18 cellular contexts compared by ENCODE assay signal in the genomic region with DNA sequence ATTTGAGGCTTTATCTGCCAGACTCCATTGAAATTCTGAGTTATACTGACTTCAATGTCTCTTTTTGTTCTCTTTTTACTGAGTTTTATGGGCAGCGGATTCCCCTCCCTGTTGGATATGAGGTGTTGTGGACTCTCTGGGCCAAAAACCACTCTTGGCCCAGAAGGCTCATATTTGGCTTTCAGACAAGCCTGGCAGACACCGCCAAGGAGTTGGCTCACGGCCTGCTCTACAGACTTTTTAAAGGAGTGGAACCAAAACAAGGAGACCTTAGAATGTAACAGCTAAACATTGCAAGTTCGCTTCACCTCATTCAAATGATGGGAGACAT.
DNase-seq lines count a peak whose midpoint lies in the region; ATAC-seq and TF ChIP-seq lines count a peak whose summit lies in the region.
"Had no signal": no experiment of that assay in that cellular context is flagged by ENCODE, and none has a peak within 500 bp of the region (broad histone marks: within the 10 kb centered on the region; RNA-seq: fewer than 3 reads in every experiment).

No MANE protein-coding gene starts in this region.

- in situ Hi-C loops in KBM-7 (cut with MboI; ENCODE audit: low pct_unique_long_range_greater_than_20kb, low sequenced_read_pairs), result no loop called here

- POLR2A ChIA-PET in MCF 10A (lab: Yijun Ruan, JAX), result interaction anchor here (0.5 kb wide), 1 partner anchor 83 kb away, joined by 3 read pairs; no protein-coding TSS in a partner anchor

- H3K27ac Mint-ChIP-seq in MCF 10A (ENCODE audit: low read depth, unreplicated experiment), result no peak overlapping the region
- H3K27ac Mint-ChIP-seq: activated CD4-positive, alpha-beta T cell treated with anti-CD3 and anti-CD28 coated beads, Interleukin-2, amount 10 ng/mL, durations not matched to agents 24 days and 14 days; activated naive CD8-positive, alpha-beta T cell; activated T-cell treated with anti-CD3 and anti-CD28 coated beads, Interleukin-2, amount 50 U/mL, for 24 hours; CD4-positive, alpha-beta memory T cell had no signal

- H3K4me1 ChIP-seq in breast epithelium, result no peaks in the 10 kb centered on the region
- H3K4me1 ChIP-seq in heart right ventricle, result peaks cover 0 to 40% (median 17%) of the 10 kb centered on the region in 9 donors

- H3K27ac ChIP-seq in breast epithelium (peak overlapping the region; percentile 73 to 74), heart right ventricle (peak overlapping the region in 7 of 10 donors; percentile 45 to 75 (median 65))
- H3K27ac ChIP-seq: GM23248 had no signal

- no peak overlapping the region for H3K4me3 ChIP-seq in breast epithelium
- H3K4me3 ChIP-seq in heart right ventricle, result no peak overlapping the region
- H3K4me3 ChIP-seq: GM23248 had no signal

- H3K4me3 Mint-ChIP-seq in MCF 10A (ENCODE audit: unreplicated experiment), result no peak overlapping the region
- H3K4me3 Mint-ChIP-seq: activated CD4-positive, alpha-beta T cell treated with anti-CD3 and anti-CD28 coated beads, Interleukin-2, amount 10 ng/mL, durations not matched to agents 24 days and 14 days; activated naive CD8-positive, alpha-beta T cell; activated T-cell treated with anti-CD3 and anti-CD28 coated beads, Interleukin-2, amount 50 U/mL, for 24 hours; CD4-positive, alpha-beta memory T cell had no signal

- TF ChIP-seq POLR2A in breast epithelium (IDR thresholded peaks at IDR 0.05), result no peak

- no peaks in the 10 kb centered on the region for H3K27me3 Mint-ChIP-seq in MCF 10A (ENCODE audit: insufficient read depth, unreplicated experiment)
- H3K27me3 Mint-ChIP-seq: activated CD4-positive, alpha-beta T cell treated with anti-CD3 and anti-CD28 coated beads, Interleukin-2, amount 10 ng/mL, durations not matched to agents 24 days and 14 days; activated T-cell treated with anti-CD3 and anti-CD28 coated beads, Interleukin-2, amount 50 U/mL, for 24 hours had no signal

- no peaks in the 10 kb centered on the region for H3K9me3 ChIP-seq in breast epithelium
- no peaks in the 10 kb centered on the region for H3K9me3 ChIP-seq in heart right ventricle
- H3K9me3 ChIP-seq: SK-N-SH had no signal

- BruUV-seq in MCF 10A (replicated peaks; lab: Mats Ljungman, UMichigan), result no TSS peak

- DNase-seq in breast epithelium (ENCODE audit: low spot score in 2 of 2) (peak in 1 of 2 donors; percentile 71), MCF 10A (ENCODE audit: unreplicated experiment) (no peak), heart right ventricle (peak in 1 of 2 donors; percentile 32), putamen (ENCODE audit: low spot score) (peak; percentile 59), KBM-7 (no peak)
- no peak for DNase-seq in activated CD4-positive, alpha-beta T cell treated with anti-CD3 and anti-CD28 coated beads for 1 hour
- DNase-seq: activated CD4-positive, alpha-beta T cell treated with anti-CD3 and anti-CD28 coated beads, Interleukin-2, amount 10 ng/mL, durations not matched to agents 24 days and 14 days; activated T-cell treated with anti-CD3 and anti-CD28 coated beads, Interleukin-2, amount 50 U/mL, for 24 hours; CD4-positive, alpha-beta memory T cell; GM23248; Kasumi-1; left colon; NCI-H1930; NCI-H524 treated with DMSO at 0.1 percent for 48 hours; SK-N-SH had no signal

- ATAC-seq in heart right ventricle (peak; percentile 19 to 58 (median 36)), HG03432 (IDR thresholded peaks at IDR 0.05; ENCODE audit: unreplicated experiment) (no peak), GM18909 (IDR thresholded peaks at IDR 0.05; ENCODE audit: poor library complexity, unreplicated experiment) (no peak)
- ATAC-seq: left colon had no signal

- H3K36me3 ChIP-seq in breast epithelium (no peaks in the 10 kb centered on the region), heart right ventricle (no peaks in the 10 kb centered on the region)

- H3K4me1 Mint-ChIP-seq in MCF 10A (ENCODE audit: insufficient read depth, unreplicated experiment), result no peaks in the 10 kb centered on the region
- H3K4me1 Mint-ChIP-seq: activated CD4-positive, alpha-beta T cell treated with anti-CD3 and anti-CD28 coated beads, Interleukin-2, amount 10 ng/mL, durations not matched to agents 24 days and 14 days; CD4-positive, alpha-beta memory T cell had no signal

- intact Hi-C loops in breast epithelium (cut with DNase I; ENCODE audit: low total_unique reads), result no loop called here
- intact Hi-C loops in MCF 10A (cut with micrococcal nuclease), result loop anchor here (5.0 kb wide), 1 partner anchor 1507 kb away; no protein-coding TSS in a partner anchor
- intact Hi-C loops in heart right ventricle (cut with DNase I), result loop anchor here in 6 of 10 donors (5.0 to 10.0 kb wide), 10 partner anchors 97 to 520 kb away; partner anchors contain the start of gene NCKAP5 (in 3 of the 6)

- 37 to 46% methylated on average over 4 of the region's 4 CpGs for WGBS in heart right ventricle, 2 donors

- H3K27me3 ChIP-seq in breast epithelium (no peaks in the 10 kb centered on the region), heart right ventricle (no peaks in the 10 kb centered on the region)

- no peak for TF ChIP-seq CTCF in breast epithelium (IDR thresholded peaks at IDR 0.05)
- TF ChIP-seq CTCF in MCF 10A (IDR thresholded peaks at IDR 0.05; ENCODE audit: unreplicated experiment), result no peak
- no peak for TF ChIP-seq CTCF in heart right ventricle (IDR thresholded peaks at IDR 0.05)

- no peaks in the 10 kb centered on the region for H3K36me3 Mint-ChIP-seq in MCF 10A (ENCODE audit: insufficient read depth, unreplicated experiment)
- H3K36me3 Mint-ChIP-seq: activated naive CD8-positive, alpha-beta T cell; CD4-positive, alpha-beta memory T cell had no signal

- CTCF ChIA-PET in MCF 10A (lab: Yijun Ruan, JAX), result no interaction called here

- no peaks in the 10 kb centered on the region for H3K9me3 Mint-ChIP-seq in MCF 10A (ENCODE audit: unreplicated experiment)
- H3K9me3 Mint-ChIP-seq: activated CD4-positive, alpha-beta T cell treated with anti-CD3 and anti-CD28 coated beads, Interleukin-2, amount 10 ng/mL, durations not matched to agents 24 days and 14 days; activated T-cell treated with anti-CD3 and anti-CD28 coated beads, Interleukin-2, amount 50 U/mL, for 24 hours; CD4-positive, alpha-beta memory T cell had no signal

Comparison
In these comparisons a context has a peak if more than half of its experiments do, and no peak if none do; other contexts are left out.
1. ATAC-seq: peak in heart right ventricle (8 of 8); none in HG03432 (single experiment) and GM18909 (single experiment).